In genomic region chr1:214854126-214854875, GRCh38 we compare ENCODE assay signal across 28 cellular contexts.
A peak's percentile ranks its signal among the peaks of the same experiment; 100 is the strongest.
DNase-seq lines count a peak whose midpoint lies in the region; ATAC-seq, FAIRE-seq and TF ChIP-seq lines count a peak whose summit lies in the region.
"Had no signal": no experiment of that assay in that cellular context is flagged by ENCODE, and none has a peak within 500 bp of the region (broad histone marks: within the 10 kb centered on the region; RNA-seq: fewer than 3 reads in every experiment).

No MANE protein-coding gene starts in this region.

- H3K27ac ChIP-seq in sigmoid colon (no peak overlapping the region), spleen (no peak overlapping the region)
- H3K27ac ChIP-seq: HL-60, SJCRH30 had no signal

- TF ChIP-seq CTCF in sigmoid colon (IDR thresholded peaks at IDR 0.05) = no peak
- no peak for TF ChIP-seq CTCF in spleen (IDR thresholded peaks at IDR 0.05 in 8 of 11, conservative IDR thresholded peaks at IDR 0.05 in 3 of 11)

- intact Hi-C loops in sigmoid colon (cut with DNase I) = no loop called here
- intact Hi-C loops in spleen (cut with DNase I; ENCODE audit: low total_unique reads) = no loop called here

- H3K36me3 ChIP-seq in sigmoid colon (no peaks in the 10 kb centered on the region), spleen (no peaks in the 10 kb centered on the region)
- H3K36me3 ChIP-seq: HAP-1, MG63, SJCRH30 had no signal

- no peak for TF ChIP-seq EP300 in sigmoid colon (IDR thresholded peaks at IDR 0.05)

- peak; percentile 15 for FAIRE-seq in endometrium (lab: Jason Lieb, UNC)
- FAIRE-seq: A204.1, GM18507 had no signal

- no peak for ATAC-seq in HG02981 (IDR thresholded peaks at IDR 0.05; ENCODE audit: unreplicated experiment)
- ATAC-seq: PC-3, Right ventricle myocardium inferior, SK-N-SH treated with all-trans-retinoic acid at 6 μM for 48 hours had no signal

- H3K9me3 ChIP-seq in sigmoid colon (peaks cover 0 to 4% (median 0%) of the 10 kb centered on the region in 4 donors), spleen (peaks cover 0 to 22% (median 11%) of the 10 kb centered on the region in 8 donors)
- H3K9me3 ChIP-seq: HAP-1, SJCRH30 had no signal

- DNase-seq in EH (ENCODE audit: low read depth) = peak; percentile 70
- DNase-seq in HCEC 1CT = peak; percentile 51
- peak; percentile 41 for DNase-seq in iris pigment epithelial cell (ENCODE audit: low read depth)
- DNase-seq in sigmoid colon = no peak
- no peak for DNase-seq in spleen
- no peak for DNase-seq in activated naive CD4-positive, alpha-beta T cell treated with Interleukin-2 at 50 U/mL for 16 hours
- DNase-seq: C1 segment of cervical spinal cord; CD4-positive, alpha-beta memory T cell; DMS 273 treated with DMSO at 0.1 percent for 48 hours; DMS79; GOT3; Karpas-422; MG63; NCI-H2029; NCI-H446; NCI-H526; NCI-H82; NK-92 treated with Interleukin-12 subunit alpha and Interleukin-12 subunit beta, amount 100 ng/mL, for 24 hours; PC-3; SJCRH30 had no signal

- WGBS in sigmoid colon, 2 donors = 80 to 90% methylated on average over 1 of the region's 1 CpG
- WGBS in spleen, 5 donors = 82 to 93% (median 87%) methylated on average over 1 of the region's 1 CpG

- no peaks in the 10 kb centered on the region for H3K27me3 ChIP-seq in sigmoid colon
- H3K27me3 ChIP-seq in spleen (replicated peaks in 1 of 7) = no peaks in the 10 kb centered on the region
- H3K27me3 ChIP-seq: MG63, SJCRH30 had no signal

- H3K4me1 ChIP-seq in sigmoid colon = no peaks in the 10 kb centered on the region
- H3K4me1 ChIP-seq in spleen = no peaks in the 10 kb centered on the region
- H3K4me1 ChIP-seq: HAP-1, SJCRH30 had no signal

- no peak overlapping the region for H3K4me3 ChIP-seq in sigmoid colon
- H3K4me3 ChIP-seq in spleen = no peak overlapping the region
- H3K4me3 ChIP-seq: HAP-1, MG63, SJCRH30 had no signal

- TF ChIP-seq POLR2A in sigmoid colon (IDR thresholded peaks at IDR 0.05) = no peak
- TF ChIP-seq POLR2A in spleen (IDR thresholded peaks at IDR 0.05) = no peak

Comparison
In these comparisons a context has a peak if more than half of its experiments do, and no peak if none do; other contexts are left out.
1. DNase-seq: peak in EH (single experiment), HCEC 1CT (single experiment) and iris pigment epithelial cell (single experiment); none in sigmoid colon (single experiment), spleen (single experiment) and activated naive CD4-positive, alpha-beta T cell treated with Interleukin-2 at 50 U/mL for 16 hours (single experiment).